Comparison of ENCODE assay signal across 27 cellular contexts in the genomic region with DNA sequence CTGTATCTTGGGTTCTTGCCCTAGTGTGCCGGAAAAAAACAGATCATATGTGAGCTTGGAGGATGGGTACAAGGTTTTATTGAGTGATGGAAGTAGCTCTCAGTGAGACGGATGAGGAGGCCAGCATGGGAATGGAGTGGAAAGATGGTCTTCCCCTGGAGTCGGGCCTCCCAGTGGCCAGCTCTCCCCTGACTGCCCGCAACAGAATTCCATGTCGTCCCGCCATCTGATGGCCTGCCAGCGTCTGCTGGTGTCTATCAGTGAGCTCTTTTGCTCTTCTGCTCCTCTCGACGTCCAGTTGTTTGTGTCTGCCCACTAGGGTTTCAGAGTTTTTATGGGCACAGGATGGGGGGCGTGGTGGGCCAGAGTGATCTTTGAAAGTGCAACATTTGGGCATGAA.
"Had no signal": no experiment of that assay in that cellular context is flagged by ENCODE, and none has a peak within 500 bp of the region (broad histone marks: within the 10 kb centered on the region; RNA-seq: fewer than 3 reads in every experiment).

No MANE protein-coding gene starts in this region.

- H3K27me3 Mint-ChIP-seq: activated CD4-positive, alpha-beta T cell treated with anti-CD3 and anti-CD28 coated beads, Interleukin-2, amount 10 ng/mL, durations not matched to agents 24 days and 14 days; activated CD8-positive, alpha-beta T cell treated with anti-CD3 and anti-CD28 coated beads for 36 hours; activated naive CD4-positive, alpha-beta T cell treated with anti-CD3 and anti-CD28 coated beads, Interleukin-2, amount 10 ng/mL, durations not matched to agents 7 days and 5 days; activated naive CD8-positive, alpha-beta T cell; activated naive CD8-positive, alpha-beta T cell treated with anti-CD3 and anti-CD28 coated beads, Interleukin-2, amount 50 U/mL, for 24 hours; activated T-cell treated with anti-CD3 and anti-CD28 coated beads, Interleukin-2, amount 50 U/mL, for 24 hours; brain had no signal

- H3K27ac Mint-ChIP-seq: activated CD4-positive, alpha-beta T cell treated with anti-CD3 and anti-CD28 coated beads, Interleukin-2, amount 10 ng/mL, durations not matched to agents 24 days and 14 days; activated CD8-positive, alpha-beta T cell treated with anti-CD3 and anti-CD28 coated beads for 36 hours; activated naive CD4-positive, alpha-beta T cell treated with anti-CD3 and anti-CD28 coated beads, Interleukin-2, amount 10 ng/mL, durations not matched to agents 7 days and 5 days; activated naive CD8-positive, alpha-beta T cell; activated naive CD8-positive, alpha-beta T cell treated with anti-CD3 and anti-CD28 coated beads, Interleukin-2, amount 50 U/mL, for 24 hours; activated T-cell treated with anti-CD3 and anti-CD28 coated beads, Interleukin-2, amount 50 U/mL, for 24 hours; brain had no signal

- H3K27ac ChIP-seq: KMS-11, PC-9, WERI-Rb-1 had no signal

- H3K9me3 Mint-ChIP-seq: activated CD4-positive, alpha-beta T cell treated with anti-CD3 and anti-CD28 coated beads, Interleukin-2, amount 10 ng/mL, durations not matched to agents 24 days and 14 days; brain had no signal

- H3K36me3 ChIP-seq: WERI-Rb-1 had no signal

- H3K36me3 Mint-ChIP-seq: activated naive CD4-positive, alpha-beta T cell treated with anti-CD3 and anti-CD28 coated beads, Interleukin-2, amount 10 ng/mL, durations not matched to agents 7 days and 5 days; activated naive CD8-positive, alpha-beta T cell; brain had no signal

- H3K4me1 Mint-ChIP-seq: activated CD4-positive, alpha-beta T cell treated with anti-CD3 and anti-CD28 coated beads, Interleukin-2, amount 10 ng/mL, durations not matched to agents 24 days and 14 days; activated naive CD4-positive, alpha-beta T cell treated with anti-CD3 and anti-CD28 coated beads, Interleukin-2, amount 10 ng/mL, durations not matched to agents 7 days and 5 days; activated naive CD8-positive, alpha-beta T cell treated with anti-CD3 and anti-CD28 coated beads, Interleukin-2, amount 50 U/mL, for 24 hours; brain had no signal

- H3K4me3 ChIP-seq: PC-9 had no signal

- ATAC-seq: activated CD8-positive, alpha-beta T cell treated with anti-CD3 and anti-CD28 coated beads for 36 hours; activated naive CD8-positive, alpha-beta T cell treated with anti-CD3 and anti-CD28 coated beads, Interleukin-2, amount 50 U/mL, for 24 hours had no signal

- H3K9ac ChIP-seq: KMS-11 had no signal

- H2AFZ ChIP-seq: PC-9 had no signal

- FAIRE-seq: bronchial epithelial cell, RCC 7860 had no signal

- H3K4me3 Mint-ChIP-seq: activated CD4-positive, alpha-beta T cell treated with anti-CD3 and anti-CD28 coated beads, Interleukin-2, amount 10 ng/mL, durations not matched to agents 24 days and 14 days; activated CD8-positive, alpha-beta T cell treated with anti-CD3 and anti-CD28 coated beads for 36 hours; activated naive CD4-positive, alpha-beta T cell treated with anti-CD3 and anti-CD28 coated beads, Interleukin-2, amount 10 ng/mL, durations not matched to agents 7 days and 5 days; activated naive CD8-positive, alpha-beta T cell; activated naive CD8-positive, alpha-beta T cell treated with anti-CD3 and anti-CD28 coated beads, Interleukin-2, amount 50 U/mL, for 24 hours; activated T-cell treated with anti-CD3 and anti-CD28 coated beads, Interleukin-2, amount 50 U/mL, for 24 hours; brain had no signal

- H3K4me2 ChIP-seq: KMS-11, PC-9 had no signal

- DNase-seq: activated CD4-positive, alpha-beta T cell treated with anti-CD3 and anti-CD28 coated beads, Interleukin-2, amount 10 ng/mL, durations not matched to agents 24 days and 14 days; activated CD4-positive, alpha-beta T cell treated with anti-CD3 and anti-CD28 coated beads, Interleukin-2, amount 50 U/mL, for 4 hours; activated CD8-positive, alpha-beta T cell treated with anti-CD3 and anti-CD28 coated beads for 36 hours; activated gamma-delta T cell treated with Interleukin-2 at 50 U/mL for 16 hours; activated naive CD4-positive, alpha-beta T cell treated with anti-CD3 and anti-CD28 coated beads, Interleukin-2, amount 10 ng/mL, durations not matched to agents 7 days and 5 days; activated naive CD8-positive, alpha-beta T cell treated with anti-CD3 and anti-CD28 coated beads, Interleukin-2, amount 50 U/mL, for 24 hours; activated T-cell treated with anti-CD3 and anti-CD28 coated beads, Interleukin-2, amount 50 U/mL, for 24 hours; anterior cingulate cortex; caudate nucleus; MM.1S; MV-4-11; NCI-H1092; NCI-H1436 treated with DMSO at 0.1 percent for 48 hours; NCI-H1694 treated with DMSO at 0.1 percent for 48 hours; NCI-H2029; NCI-H345; NCI-H524 treated with DMSO at 0.1 percent for 48 hours; NK-92 treated with Interleukin-12 subunit alpha and Interleukin-12 subunit beta, amount 100 ng/mL, for 24 hours; PC-9; Right ventricle myocardium superior; T1000; WERI-Rb-1 had no signal
